ENCODE assay signal across 1 cellular context in genomic region chr4:13635281-13635799, GRCh38.
TF ChIP-seq lines count a peak whose summit lies in the region.

No MANE protein-coding gene starts in this region.

TF ChIP-seq in SK-N-SH treated with all-trans-retinoic acid at 6 μM for 48 hours, 23 proteins besides CTCF, POLR2A, EP300 and RAD21 (continued from another document):
- TF ChIP-seq ISL1 (CRISPR knock-in tag; IDR thresholded peaks at IDR 0.05) = no peak
- TF ChIP-seq TOX (CRISPR knock-in tag; IDR thresholded peaks at IDR 0.05; ENCODE audit: borderline replicate concordance) = no peak
- no peak for TF ChIP-seq ZFP30 (CRISPR knock-in tag; IDR thresholded peaks at IDR 0.05)
- no peak for TF ChIP-seq PPARA (CRISPR knock-in tag; IDR thresholded peaks at IDR 0.05; ENCODE audit: borderline replicate concordance)
